In the genomic region with DNA sequence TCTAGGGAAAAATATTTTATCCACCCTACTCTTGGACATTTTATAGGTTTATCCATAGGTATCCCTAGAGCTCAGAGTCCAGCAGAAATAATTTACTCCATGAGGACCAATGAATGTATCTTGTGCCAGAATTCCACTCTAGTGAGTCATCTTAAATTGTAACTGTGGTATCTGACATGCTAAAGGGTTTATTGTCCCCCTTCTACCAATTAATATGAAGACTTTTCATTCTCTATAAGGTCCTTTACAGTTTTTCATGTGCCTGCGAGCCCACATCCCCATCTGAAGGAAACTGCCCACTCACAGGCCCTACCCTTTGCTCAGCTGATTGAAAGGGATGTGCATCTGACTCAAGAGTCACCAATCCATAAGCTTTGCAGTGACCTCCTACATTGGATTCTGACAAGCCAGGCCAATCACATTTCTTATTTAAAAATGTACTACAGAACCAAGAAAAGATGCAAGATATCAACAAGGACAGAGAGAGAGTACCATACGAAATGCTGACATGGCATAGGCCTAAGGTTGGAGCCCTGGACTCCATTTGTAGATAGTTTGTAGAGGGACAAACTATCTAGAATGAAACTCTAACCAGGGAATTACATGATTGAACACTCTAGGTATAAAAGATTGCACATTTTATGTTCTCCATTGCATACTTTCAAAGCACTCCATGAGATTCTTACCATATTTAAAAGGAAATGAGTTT, we compare ENCODE assay signal across 22 cellular contexts.
"Had no signal": no experiment of that assay in that cellular context is flagged by ENCODE, and none has a peak within 500 bp of the region (broad histone marks: within the 10 kb centered on the region; RNA-seq: fewer than 3 reads in every experiment).

No MANE protein-coding gene starts in this region.

- H3K4me1 Mint-ChIP-seq: activated CD8-positive, alpha-beta memory T cell treated with anti-CD3 and anti-CD28 coated beads, Interleukin-2, amount 10 ng/mL, durations not matched to agents 7 days and 5 days; brain; natural killer cell had no signal

- H3K27ac ChIP-seq: esophagus squamous epithelium, thoracic aorta, upper lobe of right lung, WERI-Rb-1 had no signal

- H3K4me1 ChIP-seq: esophagus squamous epithelium, upper lobe of right lung had no signal

- DNase-seq: activated CD4-positive, alpha-beta memory T cell treated with anti-CD3 and anti-CD28 coated beads for 36 hours; activated CD8-positive, alpha-beta memory T cell treated with anti-CD3 and anti-CD28 coated beads, Interleukin-2, amount 10 ng/mL, durations not matched to agents 7 days and 5 days; activated effector memory CD4-positive, alpha-beta T cell treated with Interleukin-2 at 50 U/mL for 16 hours; activated T-cell treated with anti-CD3 and anti-CD28 coated beads, Interleukin-2, amount 50 U/mL, for 1 hour; amniotic stem cell; cortex of kidney; effector CD4-positive, alpha-beta T cell; esophagus squamous epithelium; glutamatergic neuron; hypothalamus; left ventricle myocardium superior; mesenchymal stem cell; natural killer cell; nucleus accumbens; posterior cingulate gyrus; right cardiac atrium; upper lobe of right lung; WERI-Rb-1 had no signal

- H3K9me3 Mint-ChIP-seq: activated CD4-positive, alpha-beta memory T cell treated with anti-CD3 and anti-CD28 coated beads for 36 hours; activated naive CD4-positive, alpha-beta T cell treated with anti-CD3 and anti-CD28 coated beads, Interleukin-2, amount 50 U/mL, for 72 hours; brain had no signal

- H3K36me3 Mint-ChIP-seq: activated CD4-positive, alpha-beta memory T cell treated with anti-CD3 and anti-CD28 coated beads for 36 hours; activated CD8-positive, alpha-beta memory T cell treated with anti-CD3 and anti-CD28 coated beads, Interleukin-2, amount 10 ng/mL, durations not matched to agents 7 days and 5 days; activated naive CD4-positive, alpha-beta T cell treated with anti-CD3 and anti-CD28 coated beads, Interleukin-2, amount 50 U/mL, for 72 hours; brain; natural killer cell had no signal

- ATAC-seq: activated CD8-positive, alpha-beta memory T cell treated with anti-CD3 and anti-CD28 coated beads, Interleukin-2, amount 10 ng/mL, durations not matched to agents 7 days and 5 days; activated naive CD4-positive, alpha-beta T cell treated with anti-CD3 and anti-CD28 coated beads, Interleukin-2, amount 50 U/mL, for 72 hours; left ventricle myocardium superior; natural killer cell; right cardiac atrium; upper lobe of right lung had no signal

- H3K27ac Mint-ChIP-seq: activated CD4-positive, alpha-beta memory T cell treated with anti-CD3 and anti-CD28 coated beads for 36 hours; activated CD8-positive, alpha-beta memory T cell treated with anti-CD3 and anti-CD28 coated beads, Interleukin-2, amount 10 ng/mL, durations not matched to agents 7 days and 5 days; activated naive CD4-positive, alpha-beta T cell treated with anti-CD3 and anti-CD28 coated beads, Interleukin-2, amount 50 U/mL, for 72 hours; brain; natural killer cell had no signal

- H3K9me3 ChIP-seq: esophagus squamous epithelium, thoracic aorta, upper lobe of right lung had no signal

- H3K4me3 ChIP-seq: esophagus squamous epithelium, smooth muscle cell, thoracic aorta, upper lobe of right lung had no signal

- H3K4me2 ChIP-seq: smooth muscle cell had no signal

- H3K4me3 Mint-ChIP-seq: activated CD4-positive, alpha-beta memory T cell treated with anti-CD3 and anti-CD28 coated beads for 36 hours; activated CD8-positive, alpha-beta memory T cell treated with anti-CD3 and anti-CD28 coated beads, Interleukin-2, amount 10 ng/mL, durations not matched to agents 7 days and 5 days; brain; natural killer cell had no signal

- H3K27me3 Mint-ChIP-seq: activated CD4-positive, alpha-beta memory T cell treated with anti-CD3 and anti-CD28 coated beads for 36 hours; activated CD8-positive, alpha-beta memory T cell treated with anti-CD3 and anti-CD28 coated beads, Interleukin-2, amount 10 ng/mL, durations not matched to agents 7 days and 5 days had no signal
